8 cellular contexts compared by ENCODE assay signal in genomic region chr18:75247601-75248421, GRCh38. TPM values are rescaled to one million over a fixed set of nuclear protein-coding genes. Genes with fewer than 3 reads are reported as not detected.
DNase-seq lines count a peak whose midpoint lies in the region; ATAC-seq and TF ChIP-seq lines count a peak whose summit lies in the region.

No MANE protein-coding gene starts in this region.

- peaks cover 48% of the 10 kb centered on the region for H3K4me1 ChIP-seq in CD8-positive, alpha-beta T cell (ENCODE audit: insufficient read depth, low read length)
- H3K4me1 ChIP-seq in heart left ventricle (peaks cover 0 to 70% (median 37%) of the 10 kb centered on the region in 12 donors), skeletal muscle satellite cell (ENCODE audit: control insufficient read depth, insufficient read depth, low read length) (peaks cover 31% of the 10 kb centered on the region)

- DNase-seq in CD8-positive, alpha-beta T cell = no peak
- DNase-seq in LHCN-M2 (ENCODE audit: low read depth) (peak; percentile 64), heart left ventricle (no peak), cortex of kidney (lab: John Stamatoyannopoulos, UW) (no peak)

- TF ChIP-seq POLR2A in heart left ventricle (IDR thresholded peaks at IDR 0.05) = no peak

- WGBS in heart left ventricle, 4 donors = 34 to 43% (median 37%) methylated on average over 8 of the region's 8 CpGs

- intact Hi-C loops in CD8-positive, alpha-beta T cell (cut with DNase I, micrococcal nuclease) = loop anchor here (1.0 to 10.0 kb wide), 7 partner anchors 7 to 1093 kb away; no protein-coding TSS in a partner anchor
- intact Hi-C loops in heart left ventricle (cut with DNase I) = loop anchor here in 5 of 10 donors (2.0 to 5.0 kb wide), 3 partner anchors 36 to 41 kb away; partner anchors contain the start of genes TSHZ1 (in 3 of the 5) and PTGR3 (in 2 of the 5)

- H3K4me3 ChIP-seq in CD8-positive, alpha-beta T cell (ENCODE audit: low read depth, low read length) = peak overlapping the region; percentile 36
- H3K4me3 ChIP-seq in heart left ventricle (peak overlapping the region; percentile 12 to 60 (median 42)), skeletal muscle satellite cell (ENCODE audit: low read length) (peak overlapping the region; percentile 59)

- H3K9me3 ChIP-seq in CD8-positive, alpha-beta T cell (ENCODE audit: low read length) = no peaks in the 10 kb centered on the region
- H3K9me3 ChIP-seq in heart left ventricle (no peaks in the 10 kb centered on the region), skeletal muscle satellite cell (replicated peaks; ENCODE audit: low read length) (no peaks in the 10 kb centered on the region)

- no peaks in the 10 kb centered on the region for H3K27me3 ChIP-seq in CD8-positive, alpha-beta T cell (ENCODE audit: insufficient read depth, low read length)
- H3K27me3 ChIP-seq in heart left ventricle (no peaks in the 10 kb centered on the region), skeletal muscle satellite cell (ENCODE audit: control insufficient read depth, insufficient read depth, low read length) (no peaks in the 10 kb centered on the region)

- POLR2A ChIA-PET in CD8-positive, alpha-beta T cell (lab: Charles Lee) = interaction anchor here (0.5 to 1.7 kb wide), 6 partner anchors 16 to 39 kb away, joined by 3 to 8 read pairs (median 4); partner anchors contain the start of genes PTGR3 and TSHZ1

- H3K27ac Mint-ChIP-seq in CD8-positive, alpha-beta T cell = peak overlapping the region; percentile 94
- peak overlapping the region; percentile 82 for H3K27ac Mint-ChIP-seq in activated T-helper 17 cell treated with anti-CD3 and anti-CD28 coated beads, Interleukin-2, amount 50 U/mL, for 72 hours

- H3K9ac ChIP-seq in skeletal muscle satellite cell (ENCODE audit: low read depth, low read length) = peak overlapping the region; percentile 79

- H3K4me2 ChIP-seq in skeletal muscle satellite cell (ENCODE audit: low read length) = peak overlapping the region; percentile 81

- peak overlapping the region; percentile 36 for H3K27ac ChIP-seq in CD8-positive, alpha-beta T cell (ENCODE audit: low read depth, low read length)
- H3K27ac ChIP-seq in heart left ventricle = peak overlapping the region; percentile 43 to 90 (median 76)

- no peaks in the 10 kb centered on the region for H3K27me3 Mint-ChIP-seq in CD8-positive, alpha-beta T cell (ENCODE audit: low read depth)
- no peaks in the 10 kb centered on the region for H3K27me3 Mint-ChIP-seq in activated T-helper 17 cell treated with anti-CD3 and anti-CD28 coated beads, Interleukin-2, amount 50 U/mL, for 72 hours

- peak; percentile 43 for ATAC-seq in CD8-positive, alpha-beta T cell
- peak; percentile 39 for ATAC-seq in GM19328 (IDR thresholded peaks at IDR 0.05; ENCODE audit: unreplicated experiment)
- ATAC-seq in activated T-helper 17 cell treated with anti-CD3 and anti-CD28 coated beads, Interleukin-2, amount 50 U/mL, for 72 hours (replicated peaks) = peak; percentile 60
- peak in 2 of 4 donors; percentile 59 to 67 for ATAC-seq in heart left ventricle
- no peak for ATAC-seq in HG03045 (IDR thresholded peaks at IDR 0.05; ENCODE audit: unreplicated experiment)

- peaks cover 80% of the 10 kb centered on the region for H3K4me1 Mint-ChIP-seq in CD8-positive, alpha-beta T cell (ENCODE audit: low read depth)
- peaks cover 25% of the 10 kb centered on the region for H3K4me1 Mint-ChIP-seq in activated T-helper 17 cell treated with anti-CD3 and anti-CD28 coated beads, Interleukin-2, amount 50 U/mL, for 72 hours

- no peaks in the 10 kb centered on the region for H3K36me3 Mint-ChIP-seq in CD8-positive, alpha-beta T cell
- H3K36me3 Mint-ChIP-seq in activated T-helper 17 cell treated with anti-CD3 and anti-CD28 coated beads, Interleukin-2, amount 50 U/mL, for 72 hours (ENCODE audit: low read depth) = no peaks in the 10 kb centered on the region

- peak overlapping the region; percentile 85 for H3K4me3 Mint-ChIP-seq in CD8-positive, alpha-beta T cell
- peak overlapping the region; percentile 86 for H3K4me3 Mint-ChIP-seq in activated T-helper 17 cell treated with anti-CD3 and anti-CD28 coated beads, Interleukin-2, amount 50 U/mL, for 72 hours

- H3K9me3 Mint-ChIP-seq in CD8-positive, alpha-beta T cell = no peaks in the 10 kb centered on the region
- H3K9me3 Mint-ChIP-seq in activated T-helper 17 cell treated with anti-CD3 and anti-CD28 coated beads, Interleukin-2, amount 50 U/mL, for 72 hours = no peaks in the 10 kb centered on the region

- no peak for TF ChIP-seq CTCF in CD8-positive, alpha-beta T cell (IDR thresholded peaks at IDR 0.05)
- no peak for TF ChIP-seq CTCF in heart left ventricle (IDR thresholded peaks at IDR 0.05)

- CTCF ChIA-PET in CD8-positive, alpha-beta T cell (lab: Charles Lee) = interaction anchor here (1.1 kb wide), 1 partner anchor 37 kb away, joined by 3 read pairs; the partner anchor contains the start of gene TSHZ1

- no peaks in the 10 kb centered on the region for H3K36me3 ChIP-seq in CD8-positive, alpha-beta T cell (ENCODE audit: insufficient read depth, low read length)
- no peaks in the 10 kb centered on the region for H3K36me3 ChIP-seq in heart left ventricle
- no peaks in the 10 kb centered on the region for H3K36me3 ChIP-seq in skeletal muscle satellite cell (ENCODE audit: insufficient read depth, low read length)

RNA-seq across cellular contexts. Expression of gene TSHZ1, which starts 37.2 kb away (rescaled TPM):
- 10 to 100 TPM; 21.5 to 23.4 TPM for total RNA-seq in CD8-positive, alpha-beta T cell
- total RNA-seq in LHCN-M2 (2014; rRNA removed) (7.2 and 7.3 TPM in 2 replicates), heart left ventricle (10 to 100 TPM; 14.7 to 27.9 (median 19.5) TPM)
- polyA plus RNA-seq in LHCN-M2 (2012) = 5.3 TPM
- 10 to 100 TPM in 1 of 2 donors, 1 to 10 TPM in 1; 9.6 to 12.3 TPM for total RNA-seq in activated T-helper 17 cell treated with anti-CD3 and anti-CD28 coated beads, Interleukin-2, amount 50 U/mL, for 72 hours
- 1 to 10 TPM; 7.5 to 8.8 TPM for polyA plus RNA-seq in heart left ventricle
- 4.6 and 6.1 TPM in 2 replicates for total RNA-seq in skeletal muscle satellite cell (2012; rRNA removed)

RNA-seq across cellular contexts. Expression of gene PTGR3, which starts 38.9 kb away (rescaled TPM):
- 1 to 10 TPM; 6.3 to 7.8 TPM for total RNA-seq in CD8-positive, alpha-beta T cell
- 11.8 and 17.1 TPM in 2 replicates for total RNA-seq in LHCN-M2 (2014; rRNA removed)
- polyA plus RNA-seq in LHCN-M2 (2012) = 14.2 TPM
- total RNA-seq in activated T-helper 17 cell treated with anti-CD3 and anti-CD28 coated beads, Interleukin-2, amount 50 U/mL, for 72 hours = 10 to 100 TPM; 20.9 to 27.3 TPM
- total RNA-seq in heart left ventricle = 10 to 100 TPM; 35.3 to 58.2 (median 49.4) TPM
- polyA plus RNA-seq in heart left ventricle = 10 to 100 TPM; 13.6 to 33.4 TPM
- 9.9 and 12.7 TPM in 2 replicates for total RNA-seq in skeletal muscle satellite cell (2012; rRNA removed)
